ENCODE assay signal across 22 cellular contexts in the genomic region with DNA sequence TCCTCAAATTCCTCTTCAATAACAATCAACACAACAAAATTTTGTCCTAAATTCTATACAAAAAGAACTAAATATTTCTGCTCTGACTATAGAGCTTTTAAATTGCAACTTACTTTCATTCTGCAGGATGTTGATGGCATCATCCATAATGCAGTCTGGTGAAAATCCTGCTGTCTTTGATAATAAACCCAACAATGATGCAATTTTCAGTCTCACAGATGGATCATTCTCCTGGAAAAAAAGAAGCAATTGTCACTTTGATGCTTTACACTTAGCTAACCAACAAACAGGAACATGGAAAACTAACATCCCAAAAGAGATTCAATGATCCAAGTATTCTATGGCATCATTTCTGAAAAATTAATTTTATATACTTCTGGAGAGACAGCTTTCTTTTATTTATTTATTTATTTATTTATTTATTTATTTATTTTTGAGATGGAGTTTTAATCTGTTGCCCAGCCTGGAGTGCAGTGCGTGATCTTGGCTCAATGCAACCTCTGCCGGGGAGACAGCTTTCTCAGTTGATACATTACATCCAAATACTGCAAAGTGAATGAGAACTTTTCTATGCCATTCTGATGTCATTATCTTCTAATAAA. TPM values are rescaled to one million over a fixed set of nuclear protein-coding genes. Genes with fewer than 3 reads are reported as not detected.
A peak's percentile ranks its signal among the peaks of the same experiment; 100 is the strongest.
DNase-seq lines count a peak whose midpoint lies in the region; ATAC-seq, FAIRE-seq and TF ChIP-seq lines count a peak whose summit lies in the region.
"Had no signal": no experiment of that assay in that cellular context is flagged by ENCODE, and none has a peak within 500 bp of the region (broad histone marks: within the 10 kb centered on the region; RNA-seq: fewer than 3 reads in every experiment).

No MANE protein-coding gene starts in this region.

- H2AFZ ChIP-seq in HepG2 (ENCODE audit: low read length): no peak overlapping the region
- H2AFZ ChIP-seq in K562 (ENCODE audit: low read depth, low read length): no peak overlapping the region

- H4K20me1 ChIP-seq in HepG2 (ENCODE audit: insufficient read depth, low read length): no peaks in the 10 kb centered on the region
- H4K20me1 ChIP-seq in K562 (replicated peaks; ENCODE audit: control insufficient read depth, insufficient read depth, low read length): 0 out of 2 replicates have a peak, but pooled peaks cover 4% of the 10 kb centered on the region

- no peaks in the 10 kb centered on the region for H3K79me1 ChIP-seq in mesendoderm (ENCODE audit: low read length)

- H3K9me1 ChIP-seq in K562 (ENCODE audit: control insufficient read depth, insufficient read depth, low read length): no peaks in the 10 kb centered on the region

- H3K23ac ChIP-seq in mesendoderm (ENCODE audit: low read length): no peak overlapping the region

- no peak overlapping the region for H3K4me2 ChIP-seq in HepG2 (ENCODE audit: low read depth, low read length)
- no peak overlapping the region for H3K4me2 ChIP-seq in K562 (ENCODE audit: insufficient read depth, low read length)
- H3K4me2 ChIP-seq in mesendoderm (ENCODE audit: low read length): no peak overlapping the region

- TF ChIP-seq CTCF in HepG2 (CRISPR knock-in tag; IDR thresholded peaks at IDR 0.05) (no peak), right lobe of liver (IDR thresholded peaks at IDR 0.05) (no peak), K562 (IDR thresholded peaks at IDR 0.05 in 2 of 3, conservative IDR thresholded peaks at IDR 0.05 in 1 of 3; ENCODE audit: insufficient read depth in 2 of 3, low read depth in 1 of 3, low read length in 3 of 3) (no peak), uterus (IDR thresholded peaks at IDR 0.05) (no peak)

- no peak for TF ChIP-seq POLR2A in HepG2 (IDR thresholded peaks at IDR 0.05; ENCODE audit: insufficient read depth in 1 of 2, low read depth in 2 of 2, low read length in 2 of 2)
- no peak for TF ChIP-seq POLR2A in right lobe of liver (IDR thresholded peaks at IDR 0.05)
- TF ChIP-seq POLR2A in K562 (conservative IDR thresholded peaks at IDR 0.05): no peak
- TF ChIP-seq POLR2A in uterus (IDR thresholded peaks at IDR 0.05): no peak

- ATAC-seq in HepG2: no peak
- ATAC-seq in right lobe of liver: no peak
- no peak for ATAC-seq in K562

- POLR2A ChIA-PET in HepG2 (lab: Yijun Ruan, JAX) (interaction anchor here (3.0 kb wide), 1 partner anchor 13 kb away, joined by 9 read pairs; a partner anchor contains a TSS), K562 (lab: Yijun Ruan, JAX) (interaction anchor here (1.1 to 2.2 kb wide), 4 partner anchors 8 to 13 kb away, joined by 3 to 9 read pairs (median 4); a partner anchor contains a TSS)

- no peak overlapping the region for H3K27ac ChIP-seq in HepG2 (ENCODE audit: extremely low read length, insufficient read depth, low read length)
- H3K27ac ChIP-seq in right lobe of liver: no peak overlapping the region
- H3K27ac ChIP-seq in K562 (ENCODE audit: extremely low read depth, low read depth, low read length): no peak overlapping the region
- H3K27ac ChIP-seq in mesendoderm (ENCODE audit: low read depth, low read length): no peak overlapping the region
- H3K27ac ChIP-seq in uterus: no peak overlapping the region
- H3K27ac ChIP-seq: 22Rv1, C4-2B had no signal

- WGBS in HepG2 (ENCODE audit: low lambda C conversion rate): 97% methylated on average over 2 of the region's 2 CpGs
- WGBS in right lobe of liver (ENCODE audit: insufficient coverage, low coverage, low lambda C conversion rate, missing lambda C conversion rate): 95% methylated on average over 2 of the region's 2 CpGs
- WGBS in K562 (ENCODE audit: insufficient coverage, low coverage, missing lambda C conversion rate): 90% methylated on average over 2 of the region's 2 CpGs
- no CpG with 5 or more reads among the region's 2 CpGs for WGBS in mesendoderm (ENCODE audit: extremely low coverage, insufficient coverage, low lambda C conversion rate)

- no peak overlapping the region for H3K56ac ChIP-seq in mesendoderm (ENCODE audit: low read length)

- H3K27me3 ChIP-seq in HepG2 (ENCODE audit: control insufficient read depth in 1 of 2, insufficient read depth in 2 of 2, low read length in 2 of 2) (no peaks in the 10 kb centered on the region), right lobe of liver (no peaks in the 10 kb centered on the region), K562 (ENCODE audit: control insufficient read depth in 2 of 2, insufficient read depth in 2 of 2, low read length in 2 of 2) (no peaks in the 10 kb centered on the region), mesendoderm (ENCODE audit: insufficient read depth, low read length, poor library complexity) (no peaks in the 10 kb centered on the region), uterus (no peaks in the 10 kb centered on the region)
- H3K27me3 ChIP-seq: BE2C had no signal

- CTCF ChIA-PET in HepG2 (lab: Yijun Ruan, JAX; ENCODE audit: low intra/inter-chr PET ratio, low total read pairs) (no interaction called here), K562 (lab: Yijun Ruan, JAX; ENCODE audit: low intra/inter-chr PET ratio) (no interaction called here)

- FAIRE-seq in HepG2 (lab: Jason Lieb, UNC) (no peak), K562 (lab: Jason Lieb, UNC) (no peak)
- FAIRE-seq: D721Med, G401.6, GM12892, GM19239, HTR-8/SVneo had no signal

- no peak overlapping the region for H3K4ac ChIP-seq in mesendoderm (ENCODE audit: low read depth, low read length)

- no peak for TF ChIP-seq EP300 in HepG2 (IDR thresholded peaks at IDR 0.05; ENCODE audit: low read depth in 2 of 2, low read length in 2 of 2)
- no peak for TF ChIP-seq EP300 in HepG2 (CRISPR knock-in tag; IDR thresholded peaks at IDR 0.05; ENCODE audit: borderline replicate concordance)
- TF ChIP-seq EP300 in K562 (IDR thresholded peaks at IDR 0.05; ENCODE audit: low read length): no peak

- no peak overlapping the region for H2AK5ac ChIP-seq in mesendoderm (ENCODE audit: low read length)

- H3K79me2 ChIP-seq in HepG2 (ENCODE audit: insufficient read depth, low read length): peaks cover 7% of the 10 kb centered on the region
- H3K79me2 ChIP-seq in K562 (ENCODE audit: control insufficient read depth, insufficient read depth, low read length): peaks cover 10% of the 10 kb centered on the region; the same call in 2 of the 3 replicates
- H3K79me2 ChIP-seq in mesendoderm (ENCODE audit: control insufficient read depth, insufficient read depth, low read length): no peaks in the 10 kb centered on the region

- H3K4me1 ChIP-seq in HepG2 (ENCODE audit: insufficient read depth, low read length) (no peaks in the 10 kb centered on the region), right lobe of liver (no peaks in the 10 kb centered on the region), K562 (replicated peaks in 1 of 2; ENCODE audit: control insufficient read depth in 2 of 2, insufficient read depth in 2 of 2, low read length in 2 of 2) (no peaks in the 10 kb centered on the region), mesendoderm (ENCODE audit: control insufficient read depth, low read depth, low read length) (no peaks in the 10 kb centered on the region), uterus (no peaks in the 10 kb centered on the region)
- H3K4me1 ChIP-seq: BE2C had no signal

- H3K36me3 ChIP-seq in HepG2 (replicated peaks in 1 of 2; ENCODE audit: control insufficient read depth in 1 of 2, insufficient read depth in 2 of 2, low read length in 2 of 2): peaks cover 6 to 42% of the 10 kb centered on the region in 2 experiments; a peak in 4 of 5 replicates
- H3K36me3 ChIP-seq in right lobe of liver: peaks cover 0 to 28% (median 14%) of the 10 kb centered on the region in 4 donors
- peaks cover 57% of the 10 kb centered on the region; the same call in 2 of the 3 replicates for H3K36me3 ChIP-seq in K562 (ENCODE audit: control insufficient read depth, insufficient read depth, low read length)
- H3K36me3 ChIP-seq in mesendoderm (ENCODE audit: control insufficient read depth, insufficient read depth, low read length): no peaks in the 10 kb centered on the region
- no peaks in the 10 kb centered on the region for H3K36me3 ChIP-seq in uterus

- H3K9me3 ChIP-seq in HepG2 (ENCODE audit: low read length): no peaks in the 10 kb centered on the region
- no peaks in the 10 kb centered on the region for H3K9me3 ChIP-seq in right lobe of liver
- H3K9me3 ChIP-seq in K562 (replicated peaks; ENCODE audit: control insufficient read depth, insufficient read depth, low read depth, low read length): no peaks in the 10 kb centered on the region
- no peaks in the 10 kb centered on the region for H3K9me3 ChIP-seq in uterus
- H3K9me3 ChIP-seq: BE2C had no signal

- no peak overlapping the region for H2BK15ac ChIP-seq in mesendoderm (replicated peaks; ENCODE audit: low read depth)

- H2BK120ac ChIP-seq in mesendoderm (ENCODE audit: low read depth, low read length): no peak overlapping the region

- in situ Hi-C loops in HepG2 (cut with HindIII; ENCODE audit: extremely low pct_ligation_motif_present, low pct_unique_long_range_greater_than_20kb) (no loop called here), K562 (cut with MboI) (no loop called here)

- H4K5ac ChIP-seq in mesendoderm (ENCODE audit: low read length): no peak overlapping the region

- TF ChIP-seq RAD21 in HepG2 (CRISPR knock-in tag; IDR thresholded peaks at IDR 0.05): no peak
- no peak for TF ChIP-seq RAD21 in K562 (CRISPR knock-in tag; conservative IDR thresholded peaks at IDR 0.05 in 1 of 2, IDR thresholded peaks at IDR 0.05 in 1 of 2)

- H3K4me3 ChIP-seq in HepG2 (replicated peaks in 1 of 3; ENCODE audit: insufficient read depth in 1 of 3, low read depth in 2 of 3, low read length in 3 of 3): no peak overlapping the region
- no peak overlapping the region for H3K4me3 ChIP-seq in right lobe of liver
- no peak overlapping the region for H3K4me3 ChIP-seq in K562
- H3K4me3 ChIP-seq in mesendoderm (ENCODE audit: low read length): no peak overlapping the region
- H3K4me3 ChIP-seq in uterus: no peak overlapping the region

- DNase-seq in HepG2 (ENCODE audit: low spot score): no peak
- no peak for DNase-seq in right lobe of liver
- DNase-seq in K562 (ENCODE audit: extremely low read depth in 1 of 4, low spot score in 3 of 4): no peak
- DNase-seq in medulla oblongata (ENCODE audit: extremely low spot score): peak; percentile 27
- DNase-seq in stimulated activated CD4-positive, alpha-beta T cell treated with anti-CD3 and anti-CD28 coated beads, Interleukin-15, amount 100 ng/mL, for 24 hours: no peak
- no peak for DNase-seq in mesendoderm
- DNase-seq in uterus: no peak
- no peak for DNase-seq in cerebellar cortex (ENCODE audit: low spot score)
- DNase-seq: ACHN; BE2C; CD4-positive, alpha-beta memory T cell; DMS153; DMS79 treated with DMSO at 0.1 percent for 48 hours; EL; HCEC 1CT had no signal

- intact Hi-C loops in HepG2 (cut with micrococcal nuclease; ENCODE audit: unreplicated experiment): no loop called here
- intact Hi-C loops in right lobe of liver (cut with DNase I): no loop called here
- intact Hi-C loops in K562 (cut with micrococcal nuclease): no loop called here
- intact Hi-C loops in uterus (cut with DNase I; ENCODE audit: low total_unique reads): no loop called here

- no peak overlapping the region for H2BK5ac ChIP-seq in mesendoderm (ENCODE audit: low read length)

- no peak overlapping the region for H4K8ac ChIP-seq in mesendoderm (ENCODE audit: low read depth, low read length)

- H3K9ac ChIP-seq in HepG2 (ENCODE audit: insufficient read depth, low read depth, low read length) (no peak overlapping the region), K562 (ENCODE audit: insufficient read depth in 1 of 2, low read depth in 2 of 2, low read length in 2 of 2) (no peak overlapping the region), mesendoderm (ENCODE audit: low read length) (no peak overlapping the region)

- no TSS peak for BruUV-seq in HepG2 (replicated peaks; lab: Mats Ljungman, UMichigan)
- no TSS peak for BruUV-seq in K562 (replicated peaks; lab: Mats Ljungman, UMichigan)

- no peak overlapping the region for H3K18ac ChIP-seq in mesendoderm (ENCODE audit: low read length)

RNA-seq across cellular contexts. Expression of a gene that starts 13.0 kb away (rescaled TPM):
- total RNA-seq in HepG2 (2016; rRNA removed; fragmentation: Illumina TruSeq; extraction: Trizol) (29.6 and 37.3 TPM in 2 replicates), right lobe of liver (10 to 100 TPM in 5 of 6 experiments, 1 to 10 TPM in 1; 8.3 to 19.0 (median 14.7) TPM), K562 (2014; rRNA removed) (28.4 and 35.8 TPM in 2 replicates), K562 (2014; rRNA removed; fragmentation: Illumina TruSeq; extraction: Trizol) (50.8 and 53.4 TPM in 2 replicates), K562 (2015; rRNA removed; fragmentation: Illumina TruSeq; extraction: Trizol) (38.5 and 42.6 TPM in 2 replicates), K562 (2021) (48.3 and 49.9 TPM in 2 replicates), uterus (10 to 100 TPM; 13.8 to 68.8 (median 45.7) TPM)
- total RNA-seq in HepG2 (2016; cell fraction: cytosol; rRNA removed; fragmentation: Illumina TruSeq; extraction: Trizol; ENCODE audit: low read depth): 12.4 and 14.5 TPM in 2 replicates
- total RNA-seq in HepG2 (2016; cell fraction: insoluble cytoplasmic fraction; rRNA removed; fragmentation: Illumina TruSeq; extraction: Trizol): 28.8 and 36.9 TPM in 2 replicates
- 13.1 and 13.5 TPM in 2 replicates for total RNA-seq in HepG2 (2016; cell fraction: membrane; rRNA removed; fragmentation: Illumina TruSeq; extraction: Trizol)
- total RNA-seq in HepG2 (2016; cell fraction: nucleus; rRNA removed; fragmentation: Illumina TruSeq; extraction: Trizol): 65.1 and 74.2 TPM in 2 replicates
- polyA plus RNA-seq in HepG2 (2011; rRNA removed) (44.8 and 59.2 TPM in 2 replicates), K562 (2011; rRNA removed) (48.0 and 48.1 TPM in 2 replicates), K562 (2014; fragmentation: Illumina TruSeq; extraction: Trizol) (35.0 and 41.7 TPM in 2 replicates), K562 (2014; fragmentation: Nextera tagmentation; extraction: Ambion mirVana) (10 to 100 TPM; 31.1 to 44.5 TPM), K562 (2014; rRNA removed) (44.6 and 45.0 TPM in 2 replicates)
- polyA plus RNA-seq in HepG2 (2011; cell fraction: cytosol; rRNA removed): 16.4 and 18.0 TPM in 2 replicates
- polyA plus RNA-seq in HepG2 (2011; cell fraction: nucleus; rRNA removed): 207 and 223 TPM in 2 replicates
- 30.9 and 34.6 TPM in 2 replicates for polyA plus RNA-seq in HepG2 (2012)
- 3.4 and 4.4 TPM in 2 replicates for polyA plus RNA-seq in HepG2 (2016; cell fraction: cytosol; fragmentation: Illumina TruSeq; extraction: Trizol; ENCODE audit: low read depth)
- polyA plus RNA-seq in HepG2 (2016; cell fraction: insoluble cytoplasmic fraction; fragmentation: Illumina TruSeq; extraction: Trizol; ENCODE audit: low read depth): 22.6 and 23.3 TPM in 2 replicates
- polyA plus RNA-seq in HepG2 (2016; cell fraction: membrane; fragmentation: Illumina TruSeq; extraction: Trizol; ENCODE audit: low read depth): 6.8 and 9.1 TPM in 2 replicates
- 89.0 and 91.6 TPM in 2 replicates for polyA plus RNA-seq in HepG2 (2016; cell fraction: nucleus; fragmentation: Illumina TruSeq; extraction: Trizol; ENCODE audit: insufficient read depth, low read depth)
- 45.8 and 61.7 TPM in 2 replicates for polyA minus RNA-seq in HepG2 (2011; rRNA and poly(A)+ RNA removed; ENCODE audit: low replicate concordance)
- 11.3 and 15.3 TPM in 2 replicates for polyA minus RNA-seq in HepG2 (2011; cell fraction: cytosol; rRNA and poly(A)+ RNA removed)
- 176 and 212 TPM in 2 replicates for polyA minus RNA-seq in HepG2 (2011; cell fraction: nucleus; rRNA and poly(A)+ RNA removed)
- total RNA-seq in K562 (2011; cell fraction: chromatin; rRNA removed; ENCODE audit: low replicate concordance): 159 and 242 TPM in 2 replicates
- 85.3 and 92.9 TPM in 2 replicates for total RNA-seq in K562 (2011; cell fraction: nucleolus; rRNA removed)
- 108 and 134 TPM in 2 replicates for total RNA-seq in K562 (2011; cell fraction: nucleoplasm; rRNA removed)
- 42.6 and 44.6 TPM in 2 replicates for polyA plus RNA-seq in K562 (2011; cell fraction: cytosol; rRNA removed)
- 138 and 151 TPM in 2 replicates for polyA plus RNA-seq in K562 (2011; cell fraction: nucleus; rRNA removed)
- 34.4 and 51.3 TPM in 2 replicates for polyA plus RNA-seq in K562 (2012)
- polyA minus RNA-seq in K562 (2011; rRNA and poly(A)+ RNA removed): 77.0 and 79.3 TPM in 2 replicates
- polyA minus RNA-seq in K562 (2011; cell fraction: cytosol; rRNA and poly(A)+ RNA removed): 22.6 and 34.1 TPM in 2 replicates
- polyA minus RNA-seq in K562 (2011; cell fraction: nucleus; rRNA and poly(A)+ RNA removed): 72.7 and 114 TPM in 2 replicates
- polyA plus RNA-seq in mesendoderm (2013, experiment 1 of 2): 17.7 TPM
- 19.1 TPM for polyA plus RNA-seq in mesendoderm (2013, experiment 2 of 2)

RNA-seq across cellular contexts. Expression of a gene that starts 41.6 kb away (rescaled TPM):
- 10.3 and 15.3 TPM in 2 replicates for total RNA-seq in HepG2 (2016; rRNA removed; fragmentation: Illumina TruSeq; extraction: Trizol)
- 2.4 and 3.4 TPM in 2 replicates for total RNA-seq in HepG2 (2016; cell fraction: cytosol; rRNA removed; fragmentation: Illumina TruSeq; extraction: Trizol; ENCODE audit: low read depth)
- total RNA-seq in HepG2 (2016; cell fraction: insoluble cytoplasmic fraction; rRNA removed; fragmentation: Illumina TruSeq; extraction: Trizol): 9.9 and 15.5 TPM in 2 replicates
- 5.3 TPM in 2 replicates for total RNA-seq in HepG2 (2016; cell fraction: membrane; rRNA removed; fragmentation: Illumina TruSeq; extraction: Trizol)
- 4.4 and 4.9 TPM in 2 replicates for total RNA-seq in HepG2 (2016; cell fraction: nucleus; rRNA removed; fragmentation: Illumina TruSeq; extraction: Trizol)
- 12.6 and 15.6 TPM in 2 replicates for polyA plus RNA-seq in HepG2 (2011; rRNA removed)
- 13.0 and 14.4 TPM in 2 replicates for polyA plus RNA-seq in HepG2 (2011; cell fraction: cytosol; rRNA removed)
- polyA plus RNA-seq in HepG2 (2011; cell fraction: nucleus; rRNA removed): 3.1 and 4.4 TPM in 2 replicates
- polyA plus RNA-seq in HepG2 (2012): 11.1 and 12.1 TPM in 2 replicates
- polyA plus RNA-seq in HepG2 (2016; cell fraction: cytosol; fragmentation: Illumina TruSeq; extraction: Trizol; ENCODE audit: low read depth): 2.7 and 2.8 TPM in 2 replicates
- polyA plus RNA-seq in HepG2 (2016; cell fraction: insoluble cytoplasmic fraction; fragmentation: Illumina TruSeq; extraction: Trizol; ENCODE audit: low read depth): 25.7 and 26.4 TPM in 2 replicates
- 5.3 and 5.6 TPM in 2 replicates for polyA plus RNA-seq in HepG2 (2016; cell fraction: membrane; fragmentation: Illumina TruSeq; extraction: Trizol; ENCODE audit: low read depth)
- polyA plus RNA-seq in HepG2 (2016; cell fraction: nucleus; fragmentation: Illumina TruSeq; extraction: Trizol; ENCODE audit: insufficient read depth, low read depth): 6.9 and 9.0 TPM in 2 replicates
- 0.12 and 17.7 TPM in 2 replicates for polyA minus RNA-seq in HepG2 (2011; rRNA and poly(A)+ RNA removed; ENCODE audit: low replicate concordance)
- polyA minus RNA-seq in HepG2 (2011; cell fraction: cytosol; rRNA and poly(A)+ RNA removed): 7.1 and 7.4 TPM in 2 replicates
- polyA minus RNA-seq in HepG2 (2011; cell fraction: nucleus; rRNA and poly(A)+ RNA removed): 2.3 and 5.1 TPM in 2 replicates
- 10 to 100 TPM in 1 of 6 experiments, 1 to 10 TPM in 5; 4.8 to 12.1 (median 6.3) TPM for total RNA-seq in right lobe of liver
- 0.40 and 0.51 TPM in 2 replicates for total RNA-seq in K562 (2011; cell fraction: chromatin; rRNA removed; ENCODE audit: low replicate concordance)
- total RNA-seq in K562 (2011; cell fraction: nucleolus; rRNA removed): 0.39 TPM in 1 of 2 replicates, not detected in the other
- 0.29 TPM in 1 of 2 replicates, not detected in the other for total RNA-seq in K562 (2011; cell fraction: nucleoplasm; rRNA removed)
- 0.08 TPM in 1 of 2 replicates, not detected in the other for total RNA-seq in K562 (2014; rRNA removed)
- 0.11 TPM in 1 of 2 replicates, not detected in the other for total RNA-seq in K562 (2014; rRNA removed; fragmentation: Illumina TruSeq; extraction: Trizol)
- total RNA-seq in K562 (2015; rRNA removed; fragmentation: Illumina TruSeq; extraction: Trizol): 0.14 and 0.15 TPM in 2 replicates
- 0.09 and 0.29 TPM in 2 replicates for total RNA-seq in K562 (2021)
- 0.11 and 0.20 TPM in 2 replicates for polyA plus RNA-seq in K562 (2011; rRNA removed)
- 0.10 TPM in 1 of 2 replicates, not detected in the other for polyA plus RNA-seq in K562 (2011; cell fraction: cytosol; rRNA removed)
- 0.07 and 0.21 TPM in 2 replicates for polyA plus RNA-seq in K562 (2011; cell fraction: nucleus; rRNA removed)
- 0.14 and 0.32 TPM in 2 replicates for polyA plus RNA-seq in K562 (2012)
- 0.14 and 0.30 TPM in 2 replicates for polyA plus RNA-seq in K562 (2014; fragmentation: Illumina TruSeq; extraction: Trizol)
- polyA plus RNA-seq in K562 (2014; fragmentation: Nextera tagmentation; extraction: Ambion mirVana): under 1 TPM in 1 of 2 experiments, not detected in 1; 0.29 TPM
- 0.04 TPM in 1 of 2 replicates, not detected in the other for polyA plus RNA-seq in K562 (2014; rRNA removed)
- polyA minus RNA-seq in K562 (2011; rRNA and poly(A)+ RNA removed): 0.18 TPM in 1 of 2 replicates, not detected in the other
- polyA minus RNA-seq in K562 (2011; cell fraction: cytosol; rRNA and poly(A)+ RNA removed): not detected in 2 replicates
- not detected in 2 replicates for polyA minus RNA-seq in K562 (2011; cell fraction: nucleus; rRNA and poly(A)+ RNA removed)
- polyA plus RNA-seq in mesendoderm (2013, experiment 1 of 2): 23.6 TPM
- polyA plus RNA-seq in mesendoderm (2013, experiment 2 of 2): 23.6 TPM
- total RNA-seq in uterus: 10 to 100 TPM in 1 of 4 donors, 1 to 10 TPM in 3; 4.1 to 10.6 (median 8.2) TPM
- polyA plus RNA-seq: CD4-positive, alpha-beta memory T cell had no signal
